Comparison of ENCODE assay signal across 17 cellular contexts in genomic region chr2:11387100-11387390, GRCh38. TPM values are rescaled to one million over a fixed set of nuclear protein-coding genes. Genes with fewer than 3 reads are reported as not detected.
A peak's percentile ranks its signal among the peaks of the same experiment; 100 is the strongest.
DNase-seq lines count a peak whose midpoint lies in the region; ATAC-seq and TF ChIP-seq lines count a peak whose summit lies in the region.
"Had no signal": no experiment of that assay in that cellular context is flagged by ENCODE, and none has a peak within 500 bp of the region (broad histone marks: within the 10 kb centered on the region; RNA-seq: fewer than 3 reads in every experiment).

No MANE protein-coding gene starts in this region.

- H3K23ac ChIP-seq in IMR-90 (ENCODE audit: low read depth, low read length), result no peak overlapping the region
- no peak overlapping the region for H3K23ac ChIP-seq in mesenchymal stem cell (ENCODE audit: low read length in 2 of 2)

- H3K36me3 Mint-ChIP-seq in activated T-helper 17 cell treated with anti-CD3 and anti-CD28 coated beads, Interleukin-2, amount 50 U/mL, for 72 hours (ENCODE audit: low read depth), result no peaks in the 10 kb centered on the region
- H3K36me3 Mint-ChIP-seq: stimulated activated effector memory CD8-positive, alpha-beta T cell treated with anti-CD3 and anti-CD28 coated beads, Interleukin-12 subunit alpha, Interleukin-12 subunit beta, amount 100 ng/mL, for 72 hours had no signal

- H3K9ac ChIP-seq in IMR-90 (ENCODE audit: low read depth, low read length), result no peak overlapping the region
- peak overlapping the region; percentile 45 for H3K9ac ChIP-seq in mesenchymal stem cell (ENCODE audit: low read length)

- no peaks in the 10 kb centered on the region for H3K36me3 ChIP-seq in A673 (ENCODE audit: insufficient read depth, low read length, poor library complexity, severe bottlenecking)
- H3K36me3 ChIP-seq in IMR-90 (ENCODE audit: control insufficient read depth, insufficient read depth, low read length), result no peaks in the 10 kb centered on the region
- no peaks in the 10 kb centered on the region for H3K36me3 ChIP-seq in mesenchymal stem cell (ENCODE audit: control insufficient read depth in 1 of 2, insufficient read depth in 2 of 2, low read depth in 1 of 2, low read length in 2 of 2)
- H3K36me3 ChIP-seq: upper lobe of right lung had no signal

- no TSS peak for BruUV-seq in A673 (replicated peaks; lab: Mats Ljungman, UMichigan)
- BruUV-seq in IMR-90 (replicated peaks; lab: Mats Ljungman, UMichigan), result no TSS peak

- DNase-seq in A673 (ENCODE audit: low spot score) (peak; percentile 51), IMR-90 (no peak), mesenchymal stem cell (peak; percentile 43), SIG-M5 (lab: John Stamatoyannopoulos, UW) (no peak), T-helper 2 cell (no peak)
- DNase-seq: activated CD8-positive, alpha-beta T cell treated with anti-CD3 and anti-CD28 coated beads for 36 hours; KG1; midbrain; NCI-H187; NCI-H524; upper lobe of right lung had no signal

- peak overlapping the region; percentile 62; the same call in 1 of the 2 replicates for H2AK5ac ChIP-seq in IMR-90 (ENCODE audit: low read depth, low read length)
- no peak overlapping the region for H2AK5ac ChIP-seq in mesenchymal stem cell (ENCODE audit: low read length, severe bottlenecking)

- H4K91ac ChIP-seq in IMR-90 (ENCODE audit: insufficient read depth, low read depth, low read length), result no peak overlapping the region; the same call in 1 of the 2 replicates
- no peak overlapping the region for H4K91ac ChIP-seq in mesenchymal stem cell (ENCODE audit: low read length)

- no peaks in the 10 kb centered on the region for H4K20me1 ChIP-seq in IMR-90 (ENCODE audit: insufficient read depth, low read length)

- H3K4me3 Mint-ChIP-seq in activated T-helper 17 cell treated with anti-CD3 and anti-CD28 coated beads, Interleukin-2, amount 50 U/mL, for 72 hours, result no peak overlapping the region
- H3K4me3 Mint-ChIP-seq: activated CD8-positive, alpha-beta T cell treated with anti-CD3 and anti-CD28 coated beads for 36 hours; stimulated activated effector memory CD8-positive, alpha-beta T cell treated with anti-CD3 and anti-CD28 coated beads, Interleukin-12 subunit alpha, Interleukin-12 subunit beta, amount 100 ng/mL, for 72 hours had no signal

- H3K4ac ChIP-seq in IMR-90 (ENCODE audit: low read depth, low read length) (peak overlapping the region; percentile 23; the same call in 1 of the 2 replicates), mesenchymal stem cell (ENCODE audit: low read depth in 1 of 2, low read length in 2 of 2) (no peak overlapping the region)

- H2BK5ac ChIP-seq in IMR-90 (ENCODE audit: low read depth, low read length, poor library complexity, severe bottlenecking), result no peak overlapping the region
- H2BK5ac ChIP-seq in mesenchymal stem cell (ENCODE audit: low read depth, low read length, poor library complexity, severe bottlenecking), result no peak overlapping the region

- TF ChIP-seq RAD21 in IMR-90 (IDR thresholded peaks at IDR 0.05; ENCODE audit: low read length), result no peak

- no peak overlapping the region for H4K8ac ChIP-seq in IMR-90 (ENCODE audit: low read depth in 2 of 2, low read length in 2 of 2)
- H4K8ac ChIP-seq in mesenchymal stem cell (ENCODE audit: low read length), result no peak overlapping the region

- H3K27me3 ChIP-seq in A673 (replicated peaks; ENCODE audit: insufficient read depth, low read depth, low read length, poor library complexity) (no peaks in the 10 kb centered on the region), IMR-90 (ENCODE audit: control insufficient read depth, insufficient read depth, low read length) (no peaks in the 10 kb centered on the region), mesenchymal stem cell (ENCODE audit: control insufficient read depth in 1 of 2, insufficient read depth in 1 of 2, low read length in 2 of 2) (no peaks in the 10 kb centered on the region)
- H3K27me3 ChIP-seq: upper lobe of right lung had no signal

- H3K27ac ChIP-seq in A673 (ENCODE audit: low read depth, low read length, poor library complexity, severe bottlenecking) (no peak overlapping the region), IMR-90 (ENCODE audit: insufficient read depth, low read length) (no peak overlapping the region), angular gyrus (ENCODE audit: low read depth, low read length) (peak overlapping the region; percentile 84), mesenchymal stem cell (ENCODE audit: low read length, poor library complexity, severe bottlenecking) (no peak overlapping the region)
- H3K27ac ChIP-seq: skin epidermis, upper lobe of right lung had no signal

- H2BK120ac ChIP-seq in IMR-90 (ENCODE audit: low read depth, low read length), result peak overlapping the region; percentile 41; the same call in 1 of the 2 replicates
- no peak overlapping the region for H2BK120ac ChIP-seq in mesenchymal stem cell (ENCODE audit: low read depth, low read length)

- H3K27ac Mint-ChIP-seq in activated T-helper 17 cell treated with anti-CD3 and anti-CD28 coated beads, Interleukin-2, amount 50 U/mL, for 72 hours, result no peak overlapping the region
- H3K27ac Mint-ChIP-seq: activated CD8-positive, alpha-beta T cell treated with anti-CD3 and anti-CD28 coated beads for 36 hours; activated T-helper 2 cell treated with anti-CD3 and anti-CD28 coated beads, Interferon-gamma antibody, Interleukin-2, Interleukin-4, amounts not matched to agents 10 μg/mL and 5 μg/mL and 100 μg/mL, durations not matched to agents 14 hours and 24 hours and 36 hours; stimulated activated effector memory CD8-positive, alpha-beta T cell treated with anti-CD3 and anti-CD28 coated beads, Interleukin-12 subunit alpha, Interleukin-12 subunit beta, amount 100 ng/mL, for 72 hours had no signal

- intact Hi-C loops in A673 (cut with micrococcal nuclease; ENCODE audit: unreplicated experiment) (no loop called here), IMR-90 (cut with micrococcal nuclease) (no loop called here)

- H3K4me3 ChIP-seq in A673 (ENCODE audit: low read depth, low read length, poor library complexity, severe bottlenecking), result no peak overlapping the region
- H3K4me3 ChIP-seq in IMR-90 (ENCODE audit: insufficient read depth, low read depth, low read length), result no peak overlapping the region
- H3K4me3 ChIP-seq in mesenchymal stem cell (ENCODE audit: insufficient read depth in 1 of 2, low read depth in 1 of 2, low read length in 2 of 2), result no peak overlapping the region
- H3K4me3 ChIP-seq: skin epidermis, upper lobe of right lung had no signal

- no peak for TF ChIP-seq POLR2A in IMR-90 (IDR thresholded peaks at IDR 0.05; ENCODE audit: low read depth, low read length)

- H3K4me2 ChIP-seq in IMR-90 (ENCODE audit: low read depth, low read length) (no peak overlapping the region), mesenchymal stem cell (ENCODE audit: low read length, poor library complexity, severe bottlenecking) (no peak overlapping the region)

- in situ Hi-C loops in IMR-90 (cut with MboI; ENCODE audit: low sequenced_read_pairs), result no loop called here

- H3K27me3 Mint-ChIP-seq in activated T-helper 17 cell treated with anti-CD3 and anti-CD28 coated beads, Interleukin-2, amount 50 U/mL, for 72 hours, result peaks cover 4% of the 10 kb centered on the region

- no peak overlapping the region; the same call in 1 of the 2 replicates for H3K14ac ChIP-seq in IMR-90 (replicated peaks; ENCODE audit: low read depth, low read length)
- H3K14ac ChIP-seq in mesenchymal stem cell (ENCODE audit: low read length in 2 of 2), result no peak overlapping the region

- no peak overlapping the region for H3K56ac ChIP-seq in IMR-90 (ENCODE audit: extremely low read depth, insufficient read depth, low read length)

- ATAC-seq in IMR-90 (ENCODE audit: low read depth) (no peak), GM18867 (IDR thresholded peaks at IDR 0.05; ENCODE audit: unreplicated experiment) (no peak)
- no peak for ATAC-seq in activated T-helper 17 cell treated with anti-CD3 and anti-CD28 coated beads, Interleukin-2, amount 50 U/mL, for 72 hours (replicated peaks)
- ATAC-seq: activated CD8-positive, alpha-beta T cell treated with anti-CD3 and anti-CD28 coated beads for 36 hours; stimulated activated effector memory CD8-positive, alpha-beta T cell treated with anti-CD3 and anti-CD28 coated beads, Interleukin-12 subunit alpha, Interleukin-12 subunit beta, amount 100 ng/mL, for 72 hours; upper lobe of right lung had no signal

- H3K18ac ChIP-seq in IMR-90 (ENCODE audit: low read depth, low read length) (no peak overlapping the region), mesenchymal stem cell (ENCODE audit: low read depth in 1 of 2, low read length in 2 of 2) (no peak overlapping the region)

- H3K79me1 ChIP-seq in IMR-90 (ENCODE audit: low read depth in 1 of 2, low read length in 2 of 2), result no peaks in the 10 kb centered on the region
- no peaks in the 10 kb centered on the region for H3K79me1 ChIP-seq in mesenchymal stem cell (replicated peaks; ENCODE audit: low read length, poor library complexity, severe bottlenecking)

- no peak overlapping the region for H4K5ac ChIP-seq in IMR-90 (ENCODE audit: low read depth, low read length)

- H2BK12ac ChIP-seq in mesenchymal stem cell (ENCODE audit: low read length in 2 of 2), result no peak overlapping the region

- H2BK15ac ChIP-seq in IMR-90 (ENCODE audit: low read depth, low read length), result no peak overlapping the region
- H2BK15ac ChIP-seq in mesenchymal stem cell (ENCODE audit: low read depth, poor library complexity, severe bottlenecking), result no peak overlapping the region

- dilution Hi-C loops in IMR-90 (cut with HindIII; ENCODE audit: low sequenced_read_pairs, unreplicated experiment), result no loop called here

- H2AFZ ChIP-seq in IMR-90 (replicated peaks; ENCODE audit: low read length, poor library complexity), result no peak overlapping the region
- no peak overlapping the region for H2AFZ ChIP-seq in mesenchymal stem cell (ENCODE audit: low read depth, low read length)

- H2BK20ac ChIP-seq in IMR-90 (ENCODE audit: low read depth, low read length), result 0 out of 2 replicates have a peak overlapping the region, but pooled peaks have one; percentile 20

- 81% methylated on average over 7 of the region's 9 CpGs; no CpG with 5 or more reads in 1 of the 2 experiments for WGBS in IMR-90 (ENCODE audit: extremely low coverage in 2 of 2, insufficient read length in 1 of 2), 2 experiments
- 49% methylated on average over 9 of the region's 9 CpGs for WGBS in mesenchymal stem cell

- no peak for TF ChIP-seq CTCF in A673 (conservative IDR thresholded peaks at IDR 0.05; ENCODE audit: low read depth, low read length)
- no peak for TF ChIP-seq CTCF in IMR-90 (conservative IDR thresholded peaks at IDR 0.05; ENCODE audit: low read depth, low read length)

- no peaks in the 10 kb centered on the region for H3K4me1 Mint-ChIP-seq in activated T-helper 17 cell treated with anti-CD3 and anti-CD28 coated beads, Interleukin-2, amount 50 U/mL, for 72 hours
- H3K4me1 Mint-ChIP-seq: stimulated activated effector memory CD8-positive, alpha-beta T cell treated with anti-CD3 and anti-CD28 coated beads, Interleukin-12 subunit alpha, Interleukin-12 subunit beta, amount 100 ng/mL, for 72 hours had no signal

- CTCF ChIA-PET in A673 (lab: Charles Lee), result no interaction called here
- CTCF ChIA-PET in IMR-90 (lab: Yijun Ruan, JAX), result interaction anchor here (0.5 kb wide), 1 partner anchor 123 kb away, joined by 3 read pairs; no protein-coding TSS in a partner anchor

- peak overlapping the region; percentile 31 for H2AK9ac ChIP-seq in IMR-90 (replicated peaks; ENCODE audit: low read depth, low read length, poor library complexity)

- POLR2A ChIA-PET in A673 (lab: Charles Lee; ENCODE audit: low non-redundant PET), result no interaction called here
- POLR2A ChIA-PET in IMR-90 (lab: Charles Lee; ENCODE audit: unreplicated experiment), result no interaction called here

- H3K9me3 ChIP-seq in A673 (ENCODE audit: low read depth, low read length, poor library complexity, severe bottlenecking) (no peaks in the 10 kb centered on the region), IMR-90 (ENCODE audit: control insufficient read depth, insufficient read depth, low read length) (no peaks in the 10 kb centered on the region), mesenchymal stem cell (ENCODE audit: control insufficient read depth, low read length) (no peaks in the 10 kb centered on the region)
- H3K9me3 ChIP-seq: upper lobe of right lung had no signal

- peaks cover 28% of the 10 kb centered on the region for H3K9me1 ChIP-seq in IMR-90 (ENCODE audit: insufficient read depth, low read length)

- H3K9me3 Mint-ChIP-seq in activated T-helper 17 cell treated with anti-CD3 and anti-CD28 coated beads, Interleukin-2, amount 50 U/mL, for 72 hours, result no peaks in the 10 kb centered on the region
- H3K9me3 Mint-ChIP-seq: activated CD8-positive, alpha-beta T cell treated with anti-CD3 and anti-CD28 coated beads for 36 hours; activated T-helper 2 cell treated with anti-CD3 and anti-CD28 coated beads, Interferon-gamma antibody, Interleukin-2, Interleukin-4, amounts not matched to agents 10 μg/mL and 5 μg/mL and 100 μg/mL, durations not matched to agents 14 hours and 24 hours and 36 hours; stimulated activated effector memory CD8-positive, alpha-beta T cell treated with anti-CD3 and anti-CD28 coated beads, Interleukin-12 subunit alpha, Interleukin-12 subunit beta, amount 100 ng/mL, for 72 hours had no signal

- H3K4me1 ChIP-seq in A673 (ENCODE audit: insufficient read depth, low read length, poor library complexity, severe bottlenecking), result no peaks in the 10 kb centered on the region
- peaks cover 29% of the 10 kb centered on the region for H3K4me1 ChIP-seq in IMR-90 (ENCODE audit: control insufficient read depth, insufficient read depth, low read length)
- peaks cover 28% of the 10 kb centered on the region for H3K4me1 ChIP-seq in mesenchymal stem cell (ENCODE audit: control insufficient read depth, insufficient read depth, low read depth, low read length)

RNA-seq across cellular contexts. Expression of gene ROCK2, which starts 42.6 kb away (rescaled TPM):
- total RNA-seq in A673 (2021) (46.2 and 49.4 TPM in 2 replicates), IMR-90 (2012; rRNA removed) (28.3 and 59.7 TPM in 2 replicates)
- 7.1 and 9.0 TPM in 2 replicates for polyA plus RNA-seq in IMR-90 (2012; rRNA removed)
- polyA plus RNA-seq in IMR-90 (2012; cell fraction: cytosol; rRNA removed), result 1.2 and 1.8 TPM in 2 replicates
- polyA plus RNA-seq in IMR-90 (2012; cell fraction: nucleus; rRNA removed; ENCODE audit: low replicate concordance), result 1.1 and 6.1 TPM in 2 replicates
- polyA plus RNA-seq in mesenchymal stem cell (2013, experiment 1 of 2), result 27.3 TPM
- polyA plus RNA-seq in mesenchymal stem cell (2013, experiment 2 of 2), result 25.6 TPM
- total RNA-seq in activated T-helper 17 cell treated with anti-CD3 and anti-CD28 coated beads, Interleukin-2, amount 50 U/mL, for 72 hours, result 10 to 100 TPM; 13.7 to 22.4 TPM

Comparison
In these comparisons a context has a peak if more than half of its experiments do, and no peak if none do; other contexts are left out.
1. DNase-seq: peak in A673 (single experiment) and mesenchymal stem cell (single experiment); none in IMR-90 (single experiment), SIG-M5 (single experiment) and T-helper 2 cell (0 of 5).